In the genomic region with DNA sequence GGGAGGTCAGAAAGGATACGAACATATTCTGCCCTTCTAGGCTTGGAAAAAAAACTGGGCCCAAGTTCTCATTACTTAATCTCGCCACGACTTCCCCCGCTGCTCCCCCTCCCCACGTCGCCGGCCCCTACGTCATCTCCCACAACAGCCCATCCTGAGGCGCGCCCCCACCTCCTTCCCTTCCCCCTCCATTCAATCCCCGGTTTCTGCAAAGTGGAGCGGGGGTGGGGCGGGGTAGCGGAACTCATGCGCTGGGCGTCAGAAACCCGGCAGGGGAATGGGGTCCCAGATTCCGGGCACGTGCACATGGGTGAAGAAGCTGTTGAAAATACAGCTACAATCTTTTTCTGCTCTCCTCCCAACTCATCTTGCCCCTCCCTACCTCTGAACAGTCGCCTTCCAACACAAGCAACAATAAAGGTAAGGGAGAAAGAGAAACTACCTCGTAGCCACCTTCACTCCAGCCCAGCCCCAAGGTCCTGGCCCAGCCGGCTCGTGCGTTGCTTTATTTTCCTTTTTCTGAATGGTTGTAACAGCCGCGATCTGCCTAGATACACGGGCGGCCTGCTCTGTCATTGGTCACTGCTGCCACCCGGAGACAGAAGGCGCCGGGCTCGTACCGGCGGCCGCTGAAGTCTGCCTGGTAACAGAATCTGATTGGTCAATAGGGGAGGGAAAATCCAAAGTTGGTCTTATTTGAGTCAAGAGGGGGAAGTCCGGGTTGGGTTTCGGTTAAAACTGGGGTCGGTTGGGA, we compare ENCODE assay signal across 8 cellular contexts. TPM values are rescaled to one million over a fixed set of nuclear protein-coding genes. Genes with fewer than 3 reads are reported as not detected.
DNase-seq lines count a peak whose midpoint lies in the region; ATAC-seq, FAIRE-seq and TF ChIP-seq lines count a peak whose summit lies in the region.

Gene RFX5, minus strand, starts transcription at position 484 of the 754 bp plus-strand sequence. CDS start 932 bp downstream, outside the sequence.

- H3K27ac ChIP-seq in 22Rv1, result peak within 1 kb of the TSS; percentile 63
- H3K27ac ChIP-seq in body of pancreas, result peak within 1 kb of the TSS; percentile 83 to 94 (median 90)

- no peaks in the 10 kb centered on the region for H3K9me3 ChIP-seq in body of pancreas

- H3K4me1 ChIP-seq in body of pancreas, result peaks cover 14% of the 10 kb centered on the region

- TF ChIP-seq CTCF in 22Rv1 (IDR thresholded peaks at IDR 0.05) (no peak), body of pancreas (IDR thresholded peaks at IDR 0.05) (peak in 1 of 7 experiments; percentile 14)

- peak within 1 kb of the TSS; percentile 45 to 55 for H3K4me3 ChIP-seq in body of pancreas

- DNase-seq in NCI-H2107 treated with DMSO at 0.1 percent for 48 hours (lab: John Stamatoyannopoulos, UW; ENCODE audit: unreplicated experiment), result peak; percentile 98
- peak; percentile 94 to 98 (median 96) for DNase-seq in body of pancreas
- DNase-seq in iPS DF 19.7 (ENCODE audit: low read depth, low spot score), result peak; percentile 99
- DNase-seq in sciatic nerve (ENCODE audit: low spot score), result peak; percentile 93

- H3K27me3 ChIP-seq in body of pancreas, result no peaks in the 10 kb centered on the region

- intact Hi-C loops in body of pancreas (cut with DNase I) (no loop called here), sciatic nerve (cut with DNase I) (loop anchor here (10.0 kb wide), 1 partner anchor 48 kb away; the partner anchor contains the start of gene PSMB4)

- peak; percentile 100 for FAIRE-seq in TTC549 (lab: Jason Lieb, UNC)

- peak; percentile 29 to 89 (median 84) for TF ChIP-seq POLR2A in body of pancreas (IDR thresholded peaks at IDR 0.05)

- peaks cover 0 to 8% of the 10 kb centered on the region in 2 donors for H3K36me3 ChIP-seq in body of pancreas (replicated peaks in 1 of 2; ENCODE audit: insufficient read depth in 1 of 2, low read depth in 2 of 2)

- ATAC-seq in GM18520 (IDR thresholded peaks at IDR 0.05; ENCODE audit: unreplicated experiment), result peak; percentile 97
- ATAC-seq in HG03064 (IDR thresholded peaks at IDR 0.05; ENCODE audit: low read depth, unreplicated experiment), result peak; percentile 94
- peak; percentile 98 for ATAC-seq in body of pancreas
- ATAC-seq in sciatic nerve, result peak; percentile 99

- WGBS in body of pancreas, 2 donors, result 0% methylated on average over 36 to 38 of the region's 38 CpGs

RNA-seq across cellular contexts. Expression of gene RFX5, which starts in this region (rescaled TPM):
- total RNA-seq in body of pancreas, result 10 to 100 TPM in 1 of 2 donors, 1 to 10 TPM in 1; 8.3 to 14.5 TPM
- 30.9 TPM for total RNA-seq in sciatic nerve

Comparison
In these comparisons a context has a peak if more than half of its experiments do, and no peak if none do; other contexts are left out.
1. Peak in every context shown above with its lines: DNase-seq, ATAC-seq, H3K4me3 ChIP-seq and H3K27ac ChIP-seq.